11 cellular contexts compared by ENCODE assay signal in genomic region chr1:150532860-150533259, GRCh38. TPM values are rescaled to one million over a fixed set of nuclear protein-coding genes. Genes with fewer than 3 reads are reported as not detected.
A peak's percentile ranks its signal among the peaks of the same experiment; 100 is the strongest.
DNase-seq lines count a peak whose midpoint lies in the region; ATAC-seq, FAIRE-seq and TF ChIP-seq lines count a peak whose summit lies in the region.
"Had no signal": no experiment of that assay in that cellular context is flagged by ENCODE, and none has a peak within 500 bp of the region (broad histone marks: within the 10 kb centered on the region; RNA-seq: fewer than 3 reads in every experiment).

No MANE protein-coding gene starts in this region.

- DNase-seq in A549 (ENCODE audit: low read depth in 1 of 2, low spot score in 1 of 2) (no peak), NT2/D1 (ENCODE audit: low read depth, low spot score) (no peak), fibroblast of the aortic adventitia (ENCODE audit: low read depth) (peak; percentile 54), pancreas (no peak), GM12891 (ENCODE audit: insufficient read length, low spot score) (no peak)

- H3K4me1 ChIP-seq in A549 (peaks cover 36% of the 10 kb centered on the region), NT2/D1 (ENCODE audit: insufficient read depth, insufficient read length) (peaks cover 31% of the 10 kb centered on the region), pancreas (peaks cover 3 to 13% (median 10%) of the 10 kb centered on the region in 3 donors)
- H3K4me1 ChIP-seq: BE2C had no signal

- H3K27me3 ChIP-seq in NT2/D1 (ENCODE audit: insufficient read depth, insufficient read length), result no peaks in the 10 kb centered on the region
- H3K27me3 ChIP-seq in pancreas, result no peaks in the 10 kb centered on the region
- H3K27me3 ChIP-seq: BE2C had no signal

- intact Hi-C loops in pancreas (cut with DNase I), result loop anchor here in 1 of 3 donors (10.0 kb wide), 1 partner anchor 78 kb away; no protein-coding TSS in a partner anchor

- H3K27ac ChIP-seq in A549 (peak overlapping the region in 1 of 2 experiments; percentile 29; a peak in 2 of 6 replicates), pancreas (peak overlapping the region; percentile 49 to 78 (median 69))

- ATAC-seq in A549 (peak in 1 of 2 experiments; percentile 6; a peak in 3 of 6 replicates), pancreas (no peak), GM21576 (IDR thresholded peaks at IDR 0.05; ENCODE audit: unreplicated experiment) (no peak), HG02610 (IDR thresholded peaks at IDR 0.05; ENCODE audit: unreplicated experiment) (no peak), HG03354 (IDR thresholded peaks at IDR 0.05; ENCODE audit: poor library complexity, severe bottlenecking, unreplicated experiment) (no peak)

- TF ChIP-seq CTCF in A549 (IDR thresholded peaks at IDR 0.05) (no peak; the same call in 2 of the 3 replicates), fibroblast of the aortic adventitia (IDR thresholded peaks at IDR 0.05; ENCODE audit: insufficient read depth, low read length) (no peak), pancreas (IDR thresholded peaks at IDR 0.05) (peak in 2 of 4 donors; percentile 6 to 9)

- peak overlapping the region; percentile 51; the same call in 1 of the 3 replicates for H3K4me2 ChIP-seq in A549

- FAIRE-seq in A549 (lab: Jason Lieb, UNC) (no peak), pancreas (lab: Jason Lieb, UNC) (no peak), GM12891 (lab: Jason Lieb, UNC) (no peak)

- no peak overlapping the region for H3K4me3 ChIP-seq in A549
- no peak overlapping the region for H3K4me3 ChIP-seq in NT2/D1 (ENCODE audit: insufficient read length, low read depth)
- no peak overlapping the region for H3K4me3 ChIP-seq in fibroblast of the aortic adventitia (ENCODE audit: low read depth, low read length)
- no peak overlapping the region for H3K4me3 ChIP-seq in pancreas
- H3K4me3 ChIP-seq: lung had no signal

- WGBS in A549 (ENCODE audit: missing lambda C conversion rate), result 27% methylated on average over 5 of the region's 5 CpGs
- WGBS in pancreas, 2 donors, result 18 to 22% methylated on average over 5 of the region's 5 CpGs

- H3K9me3 ChIP-seq in A549 (no peaks in the 10 kb centered on the region), NT2/D1 (ENCODE audit: insufficient read depth, low read length) (no peaks in the 10 kb centered on the region), pancreas (no peaks in the 10 kb centered on the region)
- H3K9me3 ChIP-seq: BE2C had no signal

- H3K9ac ChIP-seq in NT2/D1 (ENCODE audit: insufficient read length, low read depth), result peak overlapping the region; percentile 39

- no peak for TF ChIP-seq EP300 in A549 (IDR thresholded peaks at IDR 0.05)

- H3K36me3 ChIP-seq in NT2/D1 (ENCODE audit: insufficient read depth, insufficient read length, low read length) (no peaks in the 10 kb centered on the region), pancreas (no peaks in the 10 kb centered on the region)
- H3K36me3 ChIP-seq: BE2C had no signal

- TF ChIP-seq POLR2A in A549 (IDR thresholded peaks at IDR 0.05; ENCODE audit: low read length) (no peak), GM12891 (IDR thresholded peaks at IDR 0.05; ENCODE audit: low read depth, low read length) (no peak)

- CTCF ChIA-PET in A549 (lab: Yijun Ruan, JAX), result interaction anchor here (0.6 to 7.3 kb wide), 43 partner anchors 11 to 454 kb away, joined by 3 to 114 read pairs (median 4); partner anchors contain the start of genes ADAMTSL4, ECM1, FALEC and TARS2

- TF ChIP-seq RAD21 in A549 (conservative IDR thresholded peaks at IDR 0.05 in 1 of 2, IDR thresholded peaks at IDR 0.05 in 1 of 2), result no peak

- POLR2A ChIA-PET in A549 (lab: Yijun Ruan, JAX), result interaction anchor here (0.6 to 1.4 kb wide), 5 partner anchors 15 to 169 kb away, joined by 3 to 12 read pairs (median 4); partner anchors contain the start of genes FALEC, MCL1 and RPRD2

TF ChIP-seq in A549, 52 proteins besides CTCF, POLR2A, EP300 and RAD21 (continues in another document):
- TF ChIP-seq CEBPB (IDR thresholded peaks at IDR 0.05) (0 out of 4 replicates have a peak, but pooled peaks of 1 of the 2 experiments have one; percentile 6), RNF2 (IDR thresholded peaks at IDR 0.05; ENCODE audit: borderline replicate concordance, low read depth) (no peak), HES2 (IDR thresholded peaks at IDR 0.05) (no peak)

TF ChIP-seq in GM12891, 5 proteins besides CTCF, POLR2A, EP300 and RAD21:
- TF ChIP-seq POU2F2 (IDR thresholded peaks at IDR 0.05; ENCODE audit: low read depth, low read length) (no peak), SPI1 (IDR thresholded peaks at IDR 0.05; ENCODE audit: low read depth, low read length) (no peak), POLR2AphosphoS5 (IDR thresholded peaks at IDR 0.05; ENCODE audit: low read depth, low read length) (no peak), PAX5 (IDR thresholded peaks at IDR 0.05; ENCODE audit: insufficient read depth, low read length, severe bottlenecking) (no peak)

RNA-seq across cellular contexts. Expression of gene ADAMTSL4, which starts 16.3 kb away (rescaled TPM):
- polyA plus RNA-seq in A549 (2011; rRNA removed), result 1.3 and 1.8 TPM in 2 replicates
- 3.1 and 3.6 TPM in 2 replicates for polyA plus RNA-seq in A549 (2012; cell fraction: cytosol; rRNA removed)
- 15.6 and 15.8 TPM in 2 replicates for polyA plus RNA-seq in A549 (2012; cell fraction: nucleus; rRNA removed)
- 1.3 to 2.0 TPM (median 1.5 TPM) in 3 replicates for polyA plus RNA-seq in A549 (2017; fragmentation: RNase III; extraction: RNeasy Plus Mini Kit Qiagen cat#74134 plus additional on column Dnase treatment)
- polyA minus RNA-seq in A549 (2011; rRNA and poly(A)+ RNA removed), result 0.54 and 1.2 TPM in 2 replicates
- 11.9 and 13.0 TPM in 2 replicates for total RNA-seq in fibroblast of the aortic adventitia (ENCODE audit: low replicate concordance)
- total RNA-seq in pancreas, result 1 to 10 TPM; 1.3 to 6.2 (median 3.0) TPM
- 1 to 10 TPM; 3.5 to 8.0 TPM for polyA plus RNA-seq in pancreas
- 0.06 TPM for polyA plus RNA-seq in GM12891 (2012; ENCODE audit: low read depth, missing spikeins)

RNA-seq across cellular contexts. Expression of gene FALEC, which starts 17.3 kb away (rescaled TPM):
- 0.36 TPM in 1 of 2 replicates, not detected in the other for polyA plus RNA-seq in A549 (2011; rRNA removed)
- polyA plus RNA-seq in A549 (2012; cell fraction: cytosol; rRNA removed), result 0.09 and 0.25 TPM in 2 replicates
- polyA plus RNA-seq in A549 (2012; cell fraction: nucleus; rRNA removed), result 0.12 TPM in 1 of 2 replicates, not detected in the other
- polyA plus RNA-seq in A549 (2017; fragmentation: RNase III; extraction: RNeasy Plus Mini Kit Qiagen cat#74134 plus additional on column Dnase treatment), result 0.28 to 0.80 TPM (median 0.74 TPM) in 3 replicates
- polyA minus RNA-seq in A549 (2011; rRNA and poly(A)+ RNA removed), result not detected in 2 replicates
- not detected in 2 replicates for total RNA-seq in fibroblast of the aortic adventitia (ENCODE audit: low replicate concordance)
- not detected for total RNA-seq in pancreas
- not detected for polyA plus RNA-seq in pancreas
- not detected for polyA plus RNA-seq in GM12891 (2012; ENCODE audit: low read depth, missing spikeins)
- total RNA-seq: glomerular endothelial cell, lung had no signal

RNA-seq across cellular contexts. Expression of gene ECM1, which starts 25.0 kb away (rescaled TPM):
- polyA plus RNA-seq in A549 (2011; rRNA removed) (0.88 and 1.1 TPM in 2 replicates), A549 (2017; fragmentation: RNase III; extraction: RNeasy Plus Mini Kit Qiagen cat#74134 plus additional on column Dnase treatment) (0.77 to 1.0 TPM (median 1.0 TPM) in 3 replicates), pancreas (1 to 10 TPM; 2.6 to 6.1 TPM)
- 0.91 and 0.96 TPM in 2 replicates for polyA plus RNA-seq in A549 (2012; cell fraction: cytosol; rRNA removed)
- polyA plus RNA-seq in A549 (2012; cell fraction: nucleus; rRNA removed), result 3.9 and 4.1 TPM in 2 replicates
- 0.97 and 1.2 TPM in 2 replicates for polyA minus RNA-seq in A549 (2011; rRNA and poly(A)+ RNA removed)
- total RNA-seq in fibroblast of the aortic adventitia (ENCODE audit: low replicate concordance) (8.0 and 45.2 TPM in 2 replicates), pancreas (1 to 10 TPM in 4 of 6 donors, under 1 TPM in 2; 0.63 to 5.6 (median 1.8) TPM)
- 0.56 TPM for polyA plus RNA-seq in GM12891 (2012; ENCODE audit: low read depth, missing spikeins)

RNA-seq across cellular contexts. Expression of gene TARS2, which starts 45.6 kb away (rescaled TPM):
- 21.6 and 24.5 TPM in 2 replicates for polyA plus RNA-seq in A549 (2011; rRNA removed)
- 37.5 and 42.6 TPM in 2 replicates for polyA plus RNA-seq in A549 (2012; cell fraction: cytosol; rRNA removed)
- 36.6 and 39.7 TPM in 2 replicates for polyA plus RNA-seq in A549 (2012; cell fraction: nucleus; rRNA removed)
- polyA plus RNA-seq in A549 (2017; fragmentation: RNase III; extraction: RNeasy Plus Mini Kit Qiagen cat#74134 plus additional on column Dnase treatment), result 19.4 to 21.0 TPM (median 19.8 TPM) in 3 replicates
- polyA minus RNA-seq in A549 (2011; rRNA and poly(A)+ RNA removed), result 20.7 and 31.7 TPM in 2 replicates
- total RNA-seq in fibroblast of the aortic adventitia (ENCODE audit: low replicate concordance), result 9.8 and 15.9 TPM in 2 replicates
- 10 to 100 TPM in 2 of 6 donors, 1 to 10 TPM in 4; 6.9 to 12.1 (median 8.2) TPM for total RNA-seq in pancreas
- 10 to 100 TPM; 11.3 to 13.6 TPM for polyA plus RNA-seq in pancreas
- 27.7 TPM for polyA plus RNA-seq in GM12891 (2012; ENCODE audit: low read depth, missing spikeins)

RNA-seq across cellular contexts. Expression of gene MCL1, which starts 46.5 kb away (rescaled TPM):
- polyA plus RNA-seq in A549 (2011; rRNA removed) (145 and 202 TPM in 2 replicates), A549 (2017; fragmentation: RNase III; extraction: RNeasy Plus Mini Kit Qiagen cat#74134 plus additional on column Dnase treatment) (77.5 to 80.0 TPM (median 78.6 TPM) in 3 replicates), pancreas (10 to 100 TPM; 69.2 to 95.7 TPM)
- polyA plus RNA-seq in A549 (2012; cell fraction: cytosol; rRNA removed), result 54.2 and 63.4 TPM in 2 replicates
- polyA plus RNA-seq in A549 (2012; cell fraction: nucleus; rRNA removed), result 178 and 186 TPM in 2 replicates
- polyA minus RNA-seq in A549 (2011; rRNA and poly(A)+ RNA removed), result 144 and 151 TPM in 2 replicates
- total RNA-seq in fibroblast of the aortic adventitia (ENCODE audit: low replicate concordance) (130 and 212 TPM in 2 replicates), pancreas (100 to 1,000 TPM in 3 of 6 donors, 10 to 100 TPM in 3; 91.6 to 163 (median 108) TPM)
- polyA plus RNA-seq in GM12891 (2012; ENCODE audit: low read depth, missing spikeins), result 123 TPM
